ENCODE assay signal across 24 cellular contexts in the genomic region with DNA sequence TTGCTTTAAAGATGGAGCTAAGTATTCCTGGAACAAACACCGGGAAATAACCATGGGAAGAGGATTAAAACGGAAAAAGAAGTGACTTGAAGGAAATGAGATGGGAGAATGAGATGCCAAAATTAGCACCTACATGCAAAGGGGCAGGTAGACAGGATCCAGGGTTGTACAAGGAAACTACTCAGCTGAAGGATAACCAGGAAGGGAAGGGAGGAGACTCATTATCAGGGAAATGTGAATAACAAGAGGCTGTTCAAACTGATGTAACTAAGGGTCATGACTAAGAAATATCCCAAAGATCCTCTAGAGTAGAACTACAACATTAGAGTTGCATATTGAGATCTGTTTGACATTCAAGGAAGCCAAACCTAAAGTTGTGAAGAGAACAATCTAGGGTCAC.
"Had no signal": no experiment of that assay in that cellular context is flagged by ENCODE, and none has a peak within 500 bp of the region (broad histone marks: within the 10 kb centered on the region; RNA-seq: fewer than 3 reads in every experiment).

No MANE protein-coding gene starts in this region.

- ATAC-seq: activated T-cell treated with anti-CD3 and anti-CD28 coated beads, Interleukin-2, amount 50 U/mL, for 4 hours; left colon; mucosa of descending colon; right lobe of liver; stimulated activated memory B cell treated with anti-CD40 and anti-IgM and Interleukin-4, amounts not matched to agents 10 μg/mL and 1 μg/mL and 100 μg/mL, for 72 hours; T-cell had no signal

- H3K4me1 Mint-ChIP-seq: activated naive CD8-positive, alpha-beta T cell treated with anti-CD3 and anti-CD28 coated beads, Interleukin-2, amount 10 ng/mL, durations not matched to agents 7 days and 5 days; stimulated activated memory B cell treated with anti-CD40 and anti-IgM and Interleukin-4, amounts not matched to agents 10 μg/mL and 1 μg/mL and 100 μg/mL, for 72 hours; T-cell had no signal

- H3K9me3 Mint-ChIP-seq: activated naive CD4-positive, alpha-beta T cell treated with anti-CD3 and anti-CD28 coated beads for 36 hours; activated T-cell treated with anti-CD3 and anti-CD28 coated beads, Interleukin-2, amount 50 U/mL, for 4 hours; activated T-helper 2 cell treated with anti-CD3 and anti-CD28 coated beads, Interferon-gamma antibody, Interleukin-2, Interleukin-4, amounts not matched to agents 10 μg/mL and 5 μg/mL and 100 μg/mL, durations not matched to agents 14 hours and 24 hours and 36 hours had no signal

- H3K27me3 Mint-ChIP-seq: activated naive CD8-positive, alpha-beta T cell treated with anti-CD3 and anti-CD28 coated beads, Interleukin-2, amount 10 ng/mL, durations not matched to agents 7 days and 5 days; stimulated activated memory B cell treated with anti-CD40 and anti-IgM and Interleukin-4, amounts not matched to agents 10 μg/mL and 1 μg/mL and 100 μg/mL, for 72 hours; T-cell had no signal

- DNase-seq: activated CD4-positive, alpha-beta T cell treated with anti-CD3 and anti-CD28 coated beads for 4 hours; activated CD4-positive, alpha-beta T cell treated with anti-CD3 and anti-CD28 coated beads, Interleukin-2, amount 50 U/mL, for 48 hours; activated CD8-positive, alpha-beta memory T cell treated with anti-CD3 and anti-CD28 coated beads, Interleukin-2, amount 50 U/mL, for 48 hours; activated naive CD4-positive, alpha-beta T cell treated with anti-CD3 and anti-CD28 coated beads for 36 hours; activated naive CD8-positive, alpha-beta T cell treated with anti-CD3 and anti-CD28 coated beads, Interleukin-2, amount 10 ng/mL, durations not matched to agents 7 days and 5 days; activated T-cell treated with anti-CD3 and anti-CD28 coated beads, Interleukin-2, amount 50 U/mL, for 4 hours; amniotic stem cell; dermis blood vessel endothelial cell; effector memory CD4-positive, alpha-beta T cell; glutamatergic neuron; left colon; mesenchymal stem cell; mucosa of descending colon; nephron progenitor cell; occipital lobe; right lobe of liver; stomach; T-cell had no signal

- H3K4me3 ChIP-seq: hepatocyte, mucosa of descending colon, right lobe of liver, skin epidermis, stomach, suprapubic skin, tibial nerve had no signal

- H3K4me3 Mint-ChIP-seq: activated naive CD4-positive, alpha-beta T cell treated with anti-CD3 and anti-CD28 coated beads for 36 hours; activated naive CD8-positive, alpha-beta T cell treated with anti-CD3 and anti-CD28 coated beads, Interleukin-2, amount 10 ng/mL, durations not matched to agents 7 days and 5 days; activated T-cell treated with anti-CD3 and anti-CD28 coated beads, Interleukin-2, amount 50 U/mL, for 4 hours; nephron progenitor cell; stimulated activated memory B cell treated with anti-CD40 and anti-IgM and Interleukin-4, amounts not matched to agents 10 μg/mL and 1 μg/mL and 100 μg/mL, for 72 hours; T-cell had no signal

- H2AFZ ChIP-seq: hepatocyte had no signal

- H3K27me3 ChIP-seq: hepatocyte, right lobe of liver, stomach, suprapubic skin, tibial nerve had no signal

- H3K36me3 Mint-ChIP-seq: activated naive CD8-positive, alpha-beta T cell treated with anti-CD3 and anti-CD28 coated beads, Interleukin-2, amount 10 ng/mL, durations not matched to agents 7 days and 5 days; stimulated activated memory B cell treated with anti-CD40 and anti-IgM and Interleukin-4, amounts not matched to agents 10 μg/mL and 1 μg/mL and 100 μg/mL, for 72 hours; T-cell had no signal

- H3K9me3 ChIP-seq: mucosa of descending colon, right lobe of liver, stomach, suprapubic skin, tibial nerve had no signal

- H3K79me2 ChIP-seq: hepatocyte had no signal

- H3K4me2 ChIP-seq: hepatocyte had no signal

- H3K4me1 ChIP-seq: right lobe of liver, stomach, suprapubic skin had no signal

- H3K27ac ChIP-seq: hepatocyte, right lobe of liver, skin epidermis, stomach, suprapubic skin, tibial nerve had no signal

- H3K36me3 ChIP-seq: right lobe of liver, stomach, suprapubic skin, tibial nerve had no signal

- H3K27ac Mint-ChIP-seq: activated naive CD4-positive, alpha-beta T cell treated with anti-CD3 and anti-CD28 coated beads for 36 hours; activated naive CD8-positive, alpha-beta T cell treated with anti-CD3 and anti-CD28 coated beads, Interleukin-2, amount 10 ng/mL, durations not matched to agents 7 days and 5 days; activated T-helper 2 cell treated with anti-CD3 and anti-CD28 coated beads, Interferon-gamma antibody, Interleukin-2, Interleukin-4, amounts not matched to agents 10 μg/mL and 5 μg/mL and 100 μg/mL, durations not matched to agents 14 hours and 24 hours and 36 hours; nephron progenitor cell; stimulated activated memory B cell treated with anti-CD40 and anti-IgM and Interleukin-4, amounts not matched to agents 10 μg/mL and 1 μg/mL and 100 μg/mL, for 72 hours; T-cell had no signal
